ENCODE assay signal across 10 cellular contexts in genomic region chr7:45028138-45028919, GRCh38. TPM values are rescaled to one million over a fixed set of nuclear protein-coding genes. Genes with fewer than 3 reads are reported as not detected.
DNase-seq lines count a peak whose midpoint lies in the region; ATAC-seq and TF ChIP-seq lines count a peak whose summit lies in the region.
"Had no signal": no experiment of that assay in that cellular context is flagged by ENCODE, and none has a peak within 500 bp of the region (broad histone marks: within the 10 kb centered on the region; RNA-seq: fewer than 3 reads in every experiment).

No MANE protein-coding gene starts in this region.

- peaks cover 27% of the 10 kb centered on the region for H3K9me1 ChIP-seq in IMR-90 (ENCODE audit: insufficient read depth, low read length)

- peak overlapping the region; percentile 83 to 98 (median 91) for H3K4me3 Mint-ChIP-seq in CD8-positive, alpha-beta memory T cell
- peak overlapping the region; percentile 78 for H3K4me3 Mint-ChIP-seq in activated naive CD8-positive, alpha-beta T cell treated with anti-CD3 and anti-CD28 coated beads, Interleukin-2, amount 50 U/mL, for 24 hours
- peak overlapping the region; percentile 78 for H3K4me3 Mint-ChIP-seq in natural killer cell treated with Interleukin-12 subunit alpha and Interleukin-12 subunit beta and Interleukin-15 and Interleukin-18, amount 100 ng/mL, for 72 hours

- no peak for TF ChIP-seq RAD21 in IMR-90 (IDR thresholded peaks at IDR 0.05; ENCODE audit: low read length)

- no peaks in the 10 kb centered on the region for H3K9me3 Mint-ChIP-seq in CD8-positive, alpha-beta memory T cell
- H3K9me3 Mint-ChIP-seq in activated naive CD8-positive, alpha-beta T cell treated with anti-CD3 and anti-CD28 coated beads, Interleukin-2, amount 50 U/mL, for 24 hours: no peaks in the 10 kb centered on the region
- H3K9me3 Mint-ChIP-seq in natural killer cell treated with Interleukin-12 subunit alpha and Interleukin-12 subunit beta and Interleukin-15 and Interleukin-18, amount 100 ng/mL, for 72 hours: no peaks in the 10 kb centered on the region

- H4K91ac ChIP-seq in IMR-90 (ENCODE audit: insufficient read depth, low read depth, low read length): no peak overlapping the region
- H4K91ac ChIP-seq in neuronal stem cell (ENCODE audit: low read depth, low read length, poor library complexity): no peak overlapping the region

- H3K9ac ChIP-seq in IMR-90 (ENCODE audit: low read depth, low read length): no peak overlapping the region
- no peak overlapping the region for H3K9ac ChIP-seq in neuronal stem cell (ENCODE audit: low read depth, low read length, poor library complexity)

- peaks cover 10 to 54% (median 16%) of the 10 kb centered on the region in 3 donors for H3K36me3 Mint-ChIP-seq in CD8-positive, alpha-beta memory T cell
- H3K36me3 Mint-ChIP-seq in activated naive CD8-positive, alpha-beta T cell treated with anti-CD3 and anti-CD28 coated beads, Interleukin-2, amount 50 U/mL, for 24 hours (ENCODE audit: low read depth): peaks cover 34% of the 10 kb centered on the region
- H3K36me3 Mint-ChIP-seq in natural killer cell treated with Interleukin-12 subunit alpha and Interleukin-12 subunit beta and Interleukin-15 and Interleukin-18, amount 100 ng/mL, for 72 hours: no peaks in the 10 kb centered on the region

- H3K4me1 Mint-ChIP-seq in CD8-positive, alpha-beta memory T cell: peaks cover 66 to 82% (median 77%) of the 10 kb centered on the region in 3 donors
- peaks cover 85% of the 10 kb centered on the region for H3K4me1 Mint-ChIP-seq in activated naive CD8-positive, alpha-beta T cell treated with anti-CD3 and anti-CD28 coated beads, Interleukin-2, amount 50 U/mL, for 24 hours
- H3K4me1 Mint-ChIP-seq in natural killer cell treated with Interleukin-12 subunit alpha and Interleukin-12 subunit beta and Interleukin-15 and Interleukin-18, amount 100 ng/mL, for 72 hours (ENCODE audit: low read depth in 2 of 2): peaks cover 65 to 67% of the 10 kb centered on the region in 2 donors

- no peak overlapping the region for H2AK9ac ChIP-seq in IMR-90 (replicated peaks; ENCODE audit: low read depth, low read length, poor library complexity)

- peak overlapping the region; percentile 100 for H3K4me3 ChIP-seq in CD8-positive, alpha-beta memory T cell (ENCODE audit: low read length)
- H3K4me3 ChIP-seq in IMR-90 (ENCODE audit: insufficient read depth, low read depth, low read length) (no peak overlapping the region), neuronal stem cell (ENCODE audit: low read length in 2 of 2) (no peak overlapping the region), SJCRH30 (no peak overlapping the region)

- BruUV-seq in IMR-90 (replicated peaks; lab: Mats Ljungman, UMichigan): no TSS peak

- POLR2A ChIA-PET in CD8-positive, alpha-beta memory T cell (lab: Charles Lee): interaction anchor here (0.7 to 5.0 kb wide), 8 partner anchors 9 to 422 kb away, joined by 3 to 81 read pairs (median 4); partner anchors contain the start of genes CCM2, MYO1G, OGDH and TBRG4
- POLR2A ChIA-PET in IMR-90 (lab: Charles Lee; ENCODE audit: unreplicated experiment): interaction anchor here (0.6 kb wide), 1 partner anchor 24 kb away, joined by 11 read pairs; no protein-coding TSS in a partner anchor

- H2BK120ac ChIP-seq in IMR-90 (ENCODE audit: low read depth, low read length) (peak overlapping the region; percentile 66), neuronal stem cell (ENCODE audit: low read depth, low read length) (no peak overlapping the region)

- WGBS in IMR-90 (ENCODE audit: extremely low coverage in 2 of 2, insufficient read length in 1 of 2), 2 experiments: 90% methylated on average over 5 of the region's 17 CpGs; no CpG with 5 or more reads in 1 of the 2 experiments
- no CpG with 5 or more reads among the region's 17 CpGs for WGBS in neuronal stem cell (ENCODE audit: extremely low coverage in 2 of 2, insufficient read length in 2 of 2, insufficient replicate concordance in 1 of 2), 2 donors

- H2BK20ac ChIP-seq in IMR-90 (ENCODE audit: low read depth, low read length): no peak overlapping the region

- H3K18ac ChIP-seq in IMR-90 (ENCODE audit: low read depth, low read length) (no peak overlapping the region), neuronal stem cell (ENCODE audit: low read length) (no peak overlapping the region)

- H2BK12ac ChIP-seq in neuronal stem cell (ENCODE audit: low read length): no peak overlapping the region

- TF ChIP-seq POLR2A in IMR-90 (IDR thresholded peaks at IDR 0.05; ENCODE audit: low read depth, low read length): no peak

- ATAC-seq in IMR-90 (ENCODE audit: low read depth): no peak
- ATAC-seq in activated naive CD8-positive, alpha-beta T cell treated with anti-CD3 and anti-CD28 coated beads, Interleukin-2, amount 50 U/mL, for 24 hours: peak; percentile 44
- peak; percentile 29 to 37 for ATAC-seq in natural killer cell treated with Interleukin-12 subunit alpha and Interleukin-12 subunit beta and Interleukin-15 and Interleukin-18, amount 100 ng/mL, for 72 hours

- no peak for TF ChIP-seq CTCF in IMR-90 (conservative IDR thresholded peaks at IDR 0.05; ENCODE audit: low read depth, low read length)

- in situ Hi-C loops in IMR-90 (cut with MboI; ENCODE audit: low sequenced_read_pairs): no loop called here

- H3K56ac ChIP-seq in IMR-90 (ENCODE audit: extremely low read depth, insufficient read depth, low read length): no peak overlapping the region

- intact Hi-C loops in IMR-90 (cut with micrococcal nuclease): no loop called here

- no peak overlapping the region; the same call in 2 of the 3 replicates for H2BK15ac ChIP-seq in IMR-90 (ENCODE audit: low read depth, low read length)
- no peak overlapping the region for H2BK15ac ChIP-seq in neuronal stem cell (ENCODE audit: low read length)

- H3K79me1 ChIP-seq in IMR-90 (ENCODE audit: low read depth in 1 of 2, low read length in 2 of 2): peaks cover 43 to 76% of the 10 kb centered on the region in 2 experiments
- peaks cover 5% of the 10 kb centered on the region for H3K79me1 ChIP-seq in neuronal stem cell (ENCODE audit: low read depth, low read length)

- H4K8ac ChIP-seq in IMR-90 (ENCODE audit: low read depth in 2 of 2, low read length in 2 of 2) (no peak overlapping the region; a peak in 1 of 4 replicates), neuronal stem cell (ENCODE audit: low read depth, low read length) (no peak overlapping the region)

- no peaks in the 10 kb centered on the region for H3K9me3 ChIP-seq in CD8-positive, alpha-beta memory T cell (ENCODE audit: low read length)
- H3K9me3 ChIP-seq in IMR-90 (ENCODE audit: control insufficient read depth, insufficient read depth, low read length) (no peaks in the 10 kb centered on the region), neuronal stem cell (replicated peaks in 1 of 2; ENCODE audit: control insufficient read depth in 2 of 2, insufficient read depth in 1 of 2, low read depth in 1 of 2, low read length in 2 of 2) (peaks cover 0 to 7% of the 10 kb centered on the region in 2 donors), SJCRH30 (replicated peaks) (peaks cover 7% of the 10 kb centered on the region; the same call in 1 of the 2 replicates)
- H3K9me3 ChIP-seq: left lung had no signal

- DNase-seq in CD8-positive, alpha-beta memory T cell: peak in 1 of 5 donors; percentile 17
- DNase-seq in IMR-90 (no peak), NCI-H748 (lab: John Stamatoyannopoulos, UW; ENCODE audit: unreplicated experiment) (no peak), SKM-1 (lab: John Stamatoyannopoulos, UW; ENCODE audit: unreplicated experiment) (no peak), neuronal stem cell (ENCODE audit: low spot score) (no peak), SJCRH30 (no peak)
- DNase-seq in activated naive CD8-positive, alpha-beta T cell treated with anti-CD3 and anti-CD28 coated beads, Interleukin-2, amount 50 U/mL, for 24 hours: no peak
- no peak for DNase-seq in natural killer cell treated with Interleukin-12 subunit alpha and Interleukin-12 subunit beta and Interleukin-15 and Interleukin-18, amount 100 ng/mL, for 72 hours (ENCODE audit: low spot score)
- DNase-seq: left lung, NCI-H526 treated with DMSO at 0.1 percent for 48 hours had no signal

- CTCF ChIA-PET in CD8-positive, alpha-beta memory T cell (lab: Charles Lee): interaction anchor here (1.0 to 5.2 kb wide), 10 partner anchors 8 to 172 kb away, joined by 3 to 51 read pairs (median 6); partner anchors contain the start of genes CCM2 and MYO1G
- CTCF ChIA-PET in IMR-90 (lab: Yijun Ruan, JAX): interaction anchor here (1.0 kb wide), 1 partner anchor 27 kb away, joined by 4 read pairs; no protein-coding TSS in a partner anchor

- peak overlapping the region; percentile 56; the same call in 1 of the 2 replicates for H3K4ac ChIP-seq in IMR-90 (ENCODE audit: low read depth, low read length)
- no peak overlapping the region for H3K4ac ChIP-seq in neuronal stem cell (ENCODE audit: low read length)

- no peak overlapping the region for H3K14ac ChIP-seq in IMR-90 (replicated peaks; ENCODE audit: low read depth, low read length)
- no peak overlapping the region for H3K14ac ChIP-seq in neuronal stem cell (ENCODE audit: low read length)

- no peak overlapping the region for H3K4me2 ChIP-seq in IMR-90 (ENCODE audit: low read depth, low read length)
- no peak overlapping the region for H3K4me2 ChIP-seq in neuronal stem cell (ENCODE audit: insufficient read depth, low read length, poor library complexity, severe bottlenecking)

- H2AFZ ChIP-seq in IMR-90 (replicated peaks; ENCODE audit: low read length, poor library complexity) (no peak overlapping the region), neuronal stem cell (ENCODE audit: low read length) (no peak overlapping the region)

- peak overlapping the region; percentile 62 to 99 (median 93) for H3K27ac Mint-ChIP-seq in CD8-positive, alpha-beta memory T cell
- peak overlapping the region; percentile 87 for H3K27ac Mint-ChIP-seq in activated naive CD8-positive, alpha-beta T cell treated with anti-CD3 and anti-CD28 coated beads, Interleukin-2, amount 50 U/mL, for 24 hours
- peak overlapping the region; percentile 71 to 88 for H3K27ac Mint-ChIP-seq in natural killer cell treated with Interleukin-12 subunit alpha and Interleukin-12 subunit beta and Interleukin-15 and Interleukin-18, amount 100 ng/mL, for 72 hours

- H3K27me3 Mint-ChIP-seq in CD8-positive, alpha-beta memory T cell: no peaks in the 10 kb centered on the region
- no peaks in the 10 kb centered on the region for H3K27me3 Mint-ChIP-seq in activated naive CD8-positive, alpha-beta T cell treated with anti-CD3 and anti-CD28 coated beads, Interleukin-2, amount 50 U/mL, for 24 hours
- H3K27me3 Mint-ChIP-seq in natural killer cell treated with Interleukin-12 subunit alpha and Interleukin-12 subunit beta and Interleukin-15 and Interleukin-18, amount 100 ng/mL, for 72 hours: no peaks in the 10 kb centered on the region

- peaks cover 3% of the 10 kb centered on the region for H3K36me3 ChIP-seq in CD8-positive, alpha-beta memory T cell (ENCODE audit: insufficient read depth, low read length)
- peaks cover 7% of the 10 kb centered on the region; the same call in 1 of the 2 replicates for H3K36me3 ChIP-seq in IMR-90 (ENCODE audit: control insufficient read depth, insufficient read depth, low read length)
- peaks cover 6 to 24% of the 10 kb centered on the region in 2 donors for H3K36me3 ChIP-seq in neuronal stem cell (replicated peaks in 1 of 2; ENCODE audit: control insufficient read depth in 2 of 2, insufficient read depth in 2 of 2, low read length in 2 of 2)
- H3K36me3 ChIP-seq in SJCRH30: peaks cover 6% of the 10 kb centered on the region; the same call in 1 of the 2 replicates

- H3K4me1 ChIP-seq in CD8-positive, alpha-beta memory T cell (ENCODE audit: insufficient read depth, low read length): peaks cover 61% of the 10 kb centered on the region
- peaks cover 12% of the 10 kb centered on the region for H3K4me1 ChIP-seq in IMR-90 (ENCODE audit: control insufficient read depth, insufficient read depth, low read length)
- H3K4me1 ChIP-seq in neuronal stem cell (ENCODE audit: control insufficient read depth in 2 of 2, insufficient read depth in 1 of 2, low read depth in 1 of 2, low read length in 2 of 2): peaks cover 0 to under 1% of the 10 kb centered on the region in 2 donors
- peaks cover 12% of the 10 kb centered on the region for H3K4me1 ChIP-seq in SJCRH30

- H2BK5ac ChIP-seq in IMR-90 (ENCODE audit: low read depth, low read length, poor library complexity, severe bottlenecking): peak overlapping the region; percentile 30
- H2BK5ac ChIP-seq in neuronal stem cell (ENCODE audit: low read length): no peak overlapping the region

- no peak overlapping the region for H4K5ac ChIP-seq in IMR-90 (ENCODE audit: low read depth, low read length)

- peaks cover 46% of the 10 kb centered on the region for H4K20me1 ChIP-seq in IMR-90 (ENCODE audit: insufficient read depth, low read length)

- H3K27me3 ChIP-seq in CD8-positive, alpha-beta memory T cell (ENCODE audit: insufficient read depth, low read length, poor library complexity, severe bottlenecking): no peaks in the 10 kb centered on the region
- no peaks in the 10 kb centered on the region for H3K27me3 ChIP-seq in IMR-90 (ENCODE audit: control insufficient read depth, insufficient read depth, low read length)
- no peaks in the 10 kb centered on the region for H3K27me3 ChIP-seq in neuronal stem cell (ENCODE audit: control insufficient read depth in 3 of 3, insufficient read depth in 3 of 3, low read depth in 1 of 3, low read length in 3 of 3)
- no peaks in the 10 kb centered on the region for H3K27me3 ChIP-seq in SJCRH30
- H3K27me3 ChIP-seq: left lung had no signal

- dilution Hi-C loops in IMR-90 (cut with HindIII; ENCODE audit: low sequenced_read_pairs, unreplicated experiment): no loop called here

- no peak overlapping the region for H3K23ac ChIP-seq in IMR-90 (ENCODE audit: low read depth, low read length)
- H3K23ac ChIP-seq in neuronal stem cell (ENCODE audit: low read depth, low read length, poor library complexity): no peak overlapping the region

- H2AK5ac ChIP-seq in IMR-90 (ENCODE audit: low read depth, low read length): peak overlapping the region; percentile 43; the same call in 1 of the 2 replicates
- H2AK5ac ChIP-seq in neuronal stem cell (ENCODE audit: low read depth, low read length): no peak overlapping the region

- H3K27ac ChIP-seq in CD8-positive, alpha-beta memory T cell (ENCODE audit: low read depth, low read length): peak overlapping the region; percentile 87
- H3K27ac ChIP-seq in IMR-90 (ENCODE audit: insufficient read depth, low read length): no peak overlapping the region
- H3K27ac ChIP-seq in neuronal stem cell (replicated peaks; ENCODE audit: low read length): no peak overlapping the region
- no peak overlapping the region for H3K27ac ChIP-seq in SJCRH30

RNA-seq across cellular contexts. Expression of gene CCM2, which starts 28.3 kb away (rescaled TPM):
- 10 to 100 TPM; 70.6 to 74.8 TPM for total RNA-seq in CD8-positive, alpha-beta memory T cell
- 81.1 TPM for polyA plus RNA-seq in CD8-positive, alpha-beta memory T cell
- total RNA-seq in IMR-90 (2012; rRNA removed): 56.1 and 65.2 TPM in 2 replicates
- polyA plus RNA-seq in IMR-90 (2012; rRNA removed): 71.7 and 78.5 TPM in 2 replicates
- 50.3 and 98.2 TPM in 2 replicates for polyA plus RNA-seq in IMR-90 (2012; cell fraction: cytosol; rRNA removed)
- 45.6 and 112 TPM in 2 replicates for polyA plus RNA-seq in IMR-90 (2012; cell fraction: nucleus; rRNA removed; ENCODE audit: low replicate concordance)
- total RNA-seq in natural killer cell treated with Interleukin-12 subunit alpha and Interleukin-12 subunit beta and Interleukin-15 and Interleukin-18, amount 100 ng/mL, for 72 hours: 10 to 100 TPM; 59.2 to 68.4 TPM
- 29.8 TPM for polyA plus RNA-seq in neuronal stem cell (2013, experiment 1 of 2)
- 30.1 TPM for polyA plus RNA-seq in neuronal stem cell (2013, experiment 2 of 2)
- 26.2 and 28.3 TPM in 2 replicates for total RNA-seq in SJCRH30 (2014; rRNA removed; shearing (Covaris generic))

RNA-seq across cellular contexts. Expression of gene MYO1G, which starts 49.5 kb away (rescaled TPM):
- 100 to 1,000 TPM; 363 to 374 TPM for total RNA-seq in CD8-positive, alpha-beta memory T cell
- 182 TPM for polyA plus RNA-seq in CD8-positive, alpha-beta memory T cell
- under 0.01 TPM in 2 replicates for total RNA-seq in IMR-90 (2012; rRNA removed)
- polyA plus RNA-seq in IMR-90 (2012; rRNA removed): 0.02 and 0.04 TPM in 2 replicates
- 0.01 TPM in 1 of 2 replicates, not detected in the other for polyA plus RNA-seq in IMR-90 (2012; cell fraction: cytosol; rRNA removed)
- 0.16 and 0.21 TPM in 2 replicates for polyA plus RNA-seq in IMR-90 (2012; cell fraction: nucleus; rRNA removed; ENCODE audit: low replicate concordance)
- 100 to 1,000 TPM; 465 to 518 TPM for total RNA-seq in natural killer cell treated with Interleukin-12 subunit alpha and Interleukin-12 subunit beta and Interleukin-15 and Interleukin-18, amount 100 ng/mL, for 72 hours
- 0.03 TPM for polyA plus RNA-seq in neuronal stem cell (2013, experiment 1 of 2)
- polyA plus RNA-seq in neuronal stem cell (2013, experiment 2 of 2): 0.06 TPM
- 0.30 and 0.33 TPM in 2 replicates for total RNA-seq in SJCRH30 (2014; rRNA removed; shearing (Covaris generic))

Comparison
In these comparisons a context has a peak if more than half of its experiments do, and no peak if none do; other contexts are left out.
1. RNA of gene MYO1G, which starts 49.5 kb away (total RNA-seq): 465 to 518 TPM in natural killer cell treated with Interleukin-12 subunit alpha and Interleukin-12 subunit beta and Interleukin-15 and Interleukin-18, amount 100 ng/mL, for 72 hours and 363 to 374 TPM in CD8-positive, alpha-beta memory T cell; 0.30 to 0.33 TPM in SJCRH30 and under 0.01 TPM in IMR-90; every median in the first group is over 100 times any median in the second.
2. Peak in every context shown above with its lines, with median percentiles within 50 percentile points of each other: H3K27ac Mint-ChIP-seq and H3K4me3 Mint-ChIP-seq.